Comparison of ENCODE assay signal across 24 cellular contexts in genomic region chr17:80816241-80817103, GRCh38.
DNase-seq lines count a peak whose midpoint lies in the region; ATAC-seq and TF ChIP-seq lines count a peak whose summit lies in the region.
"Had no signal": no experiment of that assay in that cellular context is flagged by ENCODE, and none has a peak within 500 bp of the region (broad histone marks: within the 10 kb centered on the region; RNA-seq: fewer than 3 reads in every experiment).

No MANE protein-coding gene starts in this region.

- H2BK5ac ChIP-seq in neuronal stem cell (ENCODE audit: low read length), result no peak overlapping the region

- H3K4me1 ChIP-seq in neuronal stem cell (ENCODE audit: control insufficient read depth in 2 of 2, insufficient read depth in 1 of 2, low read depth in 1 of 2, low read length in 2 of 2), result peaks cover 5 to 7% of the 10 kb centered on the region in 2 donors
- H3K4me1 ChIP-seq: adrenal gland, uterus had no signal

- H3K36me3 Mint-ChIP-seq in T-helper 2 cell treated with Interferon-gamma antibody and Interleukin-4, amounts not matched to agents 5 μg/mL and 100 μg/mL, for 36 hours (ENCODE audit: low read depth), result peaks cover 78% of the 10 kb centered on the region
- peaks cover 10% of the 10 kb centered on the region for H3K36me3 Mint-ChIP-seq in brain
- peaks cover 4% of the 10 kb centered on the region for H3K36me3 Mint-ChIP-seq in osteocyte (ENCODE audit: unreplicated experiment)

- no peaks in the 10 kb centered on the region for H3K27me3 Mint-ChIP-seq in T-helper 2 cell treated with Interferon-gamma antibody and Interleukin-4, amounts not matched to agents 5 μg/mL and 100 μg/mL, for 36 hours (ENCODE audit: low read depth)
- H3K27me3 Mint-ChIP-seq in brain (no peaks in the 10 kb centered on the region), osteocyte (ENCODE audit: unreplicated experiment) (no peaks in the 10 kb centered on the region)
- H3K27me3 Mint-ChIP-seq: memory B cell; naive thymus-derived CD4-positive, alpha-beta T cell; progenitor cell of endocrine pancreas had no signal

- H3K4me3 ChIP-seq in H7 (ENCODE audit: insufficient read depth, low read depth, low read length), result no peak overlapping the region
- peak overlapping the region in 1 of 2 donors; percentile 14 for H3K4me3 ChIP-seq in neuronal stem cell (ENCODE audit: low read length in 2 of 2)
- H3K4me3 ChIP-seq: adrenal gland, dorsolateral prefrontal cortex, SK-N-MC, uterus had no signal

- H3K4me1 Mint-ChIP-seq in T-helper 2 cell treated with Interferon-gamma antibody and Interleukin-4, amounts not matched to agents 5 μg/mL and 100 μg/mL, for 36 hours (ENCODE audit: low read depth), result peaks cover 71% of the 10 kb centered on the region
- H3K4me1 Mint-ChIP-seq in brain, result peaks cover 42% of the 10 kb centered on the region
- H3K4me1 Mint-ChIP-seq in osteocyte (ENCODE audit: unreplicated experiment), result peaks cover 16% of the 10 kb centered on the region

- no CpG with 5 or more reads among the region's 24 CpGs for WGBS in neuronal stem cell (ENCODE audit: extremely low coverage in 2 of 2, insufficient read length in 2 of 2, insufficient replicate concordance in 1 of 2), 2 donors

- H3K27ac Mint-ChIP-seq in T-helper 2 cell treated with Interferon-gamma antibody and Interleukin-4, amounts not matched to agents 5 μg/mL and 100 μg/mL, for 36 hours, result peak overlapping the region; percentile 77
- H3K27ac Mint-ChIP-seq in brain, result peak overlapping the region in 3 of 5 experiments; percentile 43 to 75 (median 73)
- H3K27ac Mint-ChIP-seq in osteocyte (ENCODE audit: unreplicated experiment), result no peak overlapping the region
- H3K27ac Mint-ChIP-seq: progenitor cell of endocrine pancreas had no signal

- H3K9me3 Mint-ChIP-seq in T-helper 2 cell treated with Interferon-gamma antibody and Interleukin-4, amounts not matched to agents 5 μg/mL and 100 μg/mL, for 36 hours, result no peaks in the 10 kb centered on the region
- peaks cover 0 to 2% (median 0%) of the 10 kb centered on the region in 5 experiments for H3K9me3 Mint-ChIP-seq in brain
- H3K9me3 Mint-ChIP-seq in osteocyte (ENCODE audit: unreplicated experiment), result no peaks in the 10 kb centered on the region
- H3K9me3 Mint-ChIP-seq: memory B cell had no signal

- no peak overlapping the region for H2BK120ac ChIP-seq in neuronal stem cell (ENCODE audit: low read depth, low read length)

- H2BK12ac ChIP-seq in neuronal stem cell (ENCODE audit: low read length), result no peak overlapping the region

- H3K36me3 ChIP-seq in H7 (replicated peaks; ENCODE audit: control insufficient read depth, insufficient read depth, low read length), result no peaks in the 10 kb centered on the region
- no peaks in the 10 kb centered on the region for H3K36me3 ChIP-seq in neuronal stem cell (replicated peaks in 1 of 2; ENCODE audit: control insufficient read depth in 2 of 2, insufficient read depth in 2 of 2, low read length in 2 of 2)
- H3K36me3 ChIP-seq: adrenal gland, uterus had no signal

- peak overlapping the region; percentile 40 for H3K18ac ChIP-seq in neuronal stem cell (ENCODE audit: low read length)

- H3K9ac ChIP-seq in neuronal stem cell (ENCODE audit: low read depth, low read length, poor library complexity), result peak overlapping the region; percentile 51

- H3K9me3 ChIP-seq in neuronal stem cell (replicated peaks in 1 of 2; ENCODE audit: control insufficient read depth in 2 of 2, insufficient read depth in 1 of 2, low read depth in 1 of 2, low read length in 2 of 2), result no peaks in the 10 kb centered on the region
- H3K9me3 ChIP-seq: adrenal gland, uterus had no signal

- no peak overlapping the region for H4K91ac ChIP-seq in neuronal stem cell (ENCODE audit: low read depth, low read length, poor library complexity)

- H3K27me3 ChIP-seq in H7 (ENCODE audit: control insufficient read depth, insufficient read depth, low read length), result no peaks in the 10 kb centered on the region
- no peaks in the 10 kb centered on the region for H3K27me3 ChIP-seq in neuronal stem cell (ENCODE audit: control insufficient read depth in 3 of 3, insufficient read depth in 3 of 3, low read depth in 1 of 3, low read length in 3 of 3)
- H3K27me3 ChIP-seq: adrenal gland, dorsolateral prefrontal cortex, uterus had no signal

- H3K4me2 ChIP-seq in neuronal stem cell (ENCODE audit: insufficient read depth, low read length, poor library complexity, severe bottlenecking), result no peak overlapping the region

- no peak overlapping the region for H3K4ac ChIP-seq in neuronal stem cell (ENCODE audit: low read length)

- no peak overlapping the region for H3K27ac ChIP-seq in neuronal stem cell (replicated peaks; ENCODE audit: low read length)
- H3K27ac ChIP-seq: adrenal gland, SK-N-MC, uterus had no signal

- no peak for ATAC-seq in GM19397 (IDR thresholded peaks at IDR 0.05; ENCODE audit: unreplicated experiment)
- ATAC-seq: naive thymus-derived CD4-positive, alpha-beta T cell had no signal

- H2AK5ac ChIP-seq in neuronal stem cell (ENCODE audit: low read depth, low read length), result no peak overlapping the region

- no peaks in the 10 kb centered on the region for H3K79me1 ChIP-seq in neuronal stem cell (ENCODE audit: low read depth, low read length)

- H3K4me3 Mint-ChIP-seq in T-helper 2 cell treated with Interferon-gamma antibody and Interleukin-4, amounts not matched to agents 5 μg/mL and 100 μg/mL, for 36 hours, result no peak overlapping the region
- H3K4me3 Mint-ChIP-seq in brain (no peak overlapping the region), osteocyte (ENCODE audit: unreplicated experiment) (no peak overlapping the region)
- H3K4me3 Mint-ChIP-seq: memory B cell; naive thymus-derived CD4-positive, alpha-beta T cell had no signal

- peak overlapping the region; percentile 20 for H3K23ac ChIP-seq in neuronal stem cell (ENCODE audit: low read depth, low read length, poor library complexity)

- no peak overlapping the region for H2BK15ac ChIP-seq in neuronal stem cell (ENCODE audit: low read length)

- no peak overlapping the region for H2AFZ ChIP-seq in neuronal stem cell (ENCODE audit: low read length)

- H3K14ac ChIP-seq in neuronal stem cell (ENCODE audit: low read length), result peak overlapping the region; percentile 48

- TF ChIP-seq CTCF in brain (conservative IDR thresholded peaks at IDR 0.05) (no peak), osteocyte (IDR thresholded peaks at IDR 0.05) (no peak)

- DNase-seq in T-helper 2 cell treated with Interferon-gamma antibody and Interleukin-4, amounts not matched to agents 5 μg/mL and 100 μg/mL, for 36 hours (ENCODE audit: low spot score), result no peak
- DNase-seq in T-helper 2 cell (no peak), H7 (peak; percentile 63), neuronal stem cell (ENCODE audit: low spot score) (no peak), osteocyte (ENCODE audit: extremely low spot score, unreplicated experiment) (no peak), A172 (ENCODE audit: low spot score) (no peak)
- DNase-seq: activated CD4-positive, alpha-beta T cell treated with anti-CD3 and anti-CD28 coated beads for 48 hours; C1 segment of cervical spinal cord; foreskin melanocyte; Kasumi-1; NCI-H1092; NCI-H2081 treated with DMSO at 0.1 percent for 48 hours; NCI-H510A; NK-92 treated with Interleukin-12 subunit alpha and Interleukin-12 subunit beta, amount 100 ng/mL, for 24 hours; stimulated activated CD4-positive, alpha-beta T cell treated with anti-CD3 and anti-CD28 coated beads, Interleukin-4, amount 100 ng/mL, for 1 hour; uterus had no signal

- H4K8ac ChIP-seq in neuronal stem cell (ENCODE audit: low read depth, low read length), result no peak overlapping the region
